Comparison of ENCODE assay signal across 9 cellular contexts in the genomic region with DNA sequence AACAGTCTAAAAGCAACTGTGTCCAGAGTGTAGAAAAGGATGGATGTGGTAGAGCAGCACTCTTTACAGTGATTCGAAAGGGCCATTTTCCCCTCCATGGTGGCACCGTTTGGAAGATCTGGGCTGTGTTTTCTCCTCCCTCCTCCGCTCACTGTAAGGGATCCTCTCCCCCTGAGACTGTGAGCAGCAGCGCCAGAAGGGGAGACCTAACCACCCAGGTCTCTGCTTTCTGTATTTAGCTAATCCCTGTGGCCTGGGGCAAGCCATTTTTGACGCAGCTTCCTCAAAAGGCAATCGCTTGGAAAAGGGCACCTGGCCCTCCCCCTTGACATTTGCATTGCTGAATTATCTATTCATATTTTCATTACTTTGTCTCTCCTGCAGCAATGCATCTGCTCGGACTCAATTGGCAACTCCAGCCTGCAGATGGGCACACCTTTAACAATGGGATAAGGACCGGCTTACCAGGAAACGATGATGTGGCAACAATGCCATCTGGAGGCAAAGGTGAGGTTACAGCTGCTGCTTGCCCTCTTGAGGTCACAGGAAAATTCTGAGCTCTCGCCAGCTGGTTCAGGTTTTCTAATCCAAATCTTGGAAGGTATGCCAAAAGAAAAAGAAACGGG.
DNase-seq lines count a peak whose midpoint lies in the region; ATAC-seq and TF ChIP-seq lines count a peak whose summit lies in the region.
"Had no signal": no experiment of that assay in that cellular context is flagged by ENCODE, and none has a peak within 500 bp of the region (broad histone marks: within the 10 kb centered on the region; RNA-seq: fewer than 3 reads in every experiment).

No MANE protein-coding gene starts in this region.

- H3K27me3 ChIP-seq in mesendoderm (ENCODE audit: insufficient read depth, low read length, poor library complexity): no peaks in the 10 kb centered on the region

- no peak overlapping the region for H2AK5ac ChIP-seq in mesendoderm (ENCODE audit: low read length)

- H3K4me1 Mint-ChIP-seq in chondrocyte (ENCODE audit: low read depth): peaks cover 12% of the 10 kb centered on the region

- no peak overlapping the region for H3K56ac ChIP-seq in mesendoderm (ENCODE audit: low read length)

- peak overlapping the region; percentile 15 for H3K4me2 ChIP-seq in mesendoderm (ENCODE audit: low read length)

- H3K4me3 ChIP-seq in mesendoderm (ENCODE audit: low read length): no peak overlapping the region

- no CpG with 5 or more reads among the region's 11 CpGs for WGBS in mesendoderm (ENCODE audit: extremely low coverage, insufficient coverage, low lambda C conversion rate)

- no peak overlapping the region for H4K5ac ChIP-seq in mesendoderm (ENCODE audit: low read length)

- no peaks in the 10 kb centered on the region for H3K36me3 Mint-ChIP-seq in chondrocyte (ENCODE audit: low read depth)

- no peak overlapping the region for H2BK120ac ChIP-seq in mesendoderm (ENCODE audit: low read depth, low read length)

- H3K36me3 ChIP-seq in mesendoderm (ENCODE audit: control insufficient read depth, insufficient read depth, low read length): no peaks in the 10 kb centered on the region

- no peak overlapping the region for H3K4ac ChIP-seq in mesendoderm (ENCODE audit: low read depth, low read length)

- H3K27ac ChIP-seq in mesendoderm (ENCODE audit: low read depth, low read length): no peak overlapping the region

- H3K27me3 Mint-ChIP-seq in chondrocyte (ENCODE audit: low read depth): peaks cover 8% of the 10 kb centered on the region

- H2BK5ac ChIP-seq in mesendoderm (ENCODE audit: low read length): no peak overlapping the region

- H2BK15ac ChIP-seq in mesendoderm (replicated peaks; ENCODE audit: low read depth): no peak overlapping the region

- no peak overlapping the region for H3K27ac Mint-ChIP-seq in chondrocyte (ENCODE audit: unreplicated experiment)
- H3K27ac Mint-ChIP-seq: stimulated activated naive CD8-positive, alpha-beta T cell treated with anti-CD3 and anti-CD28 coated beads, Interleukin-15, Interleukin-2, amounts not matched to agents 100 ng/mL and 50 ng/mL, for 24 hours had no signal

- H3K23ac ChIP-seq in mesendoderm (ENCODE audit: low read length): no peak overlapping the region

- intact Hi-C loops in Right ventricle myocardium superior (cut with DNase I) (no loop called here), cardiac septum (cut with DNase I) (no loop called here)

- H3K9ac ChIP-seq in mesendoderm (ENCODE audit: low read length): peak overlapping the region; percentile 22

- H3K4me1 ChIP-seq in mesendoderm (ENCODE audit: control insufficient read depth, low read depth, low read length): peaks cover 10% of the 10 kb centered on the region

- no peak overlapping the region for H3K4me3 Mint-ChIP-seq in chondrocyte (ENCODE audit: unreplicated experiment)
- H3K4me3 Mint-ChIP-seq: stimulated activated naive CD8-positive, alpha-beta T cell treated with anti-CD3 and anti-CD28 coated beads, Interleukin-15, Interleukin-2, amounts not matched to agents 100 ng/mL and 50 ng/mL, for 24 hours had no signal

- H3K9me3 Mint-ChIP-seq in chondrocyte (ENCODE audit: low read depth): no peaks in the 10 kb centered on the region
- H3K9me3 Mint-ChIP-seq: stimulated activated naive CD8-positive, alpha-beta T cell treated with anti-CD3 and anti-CD28 coated beads, Interleukin-15, Interleukin-2, amounts not matched to agents 100 ng/mL and 50 ng/mL, for 24 hours had no signal

- no peaks in the 10 kb centered on the region for H3K79me1 ChIP-seq in mesendoderm (ENCODE audit: low read length)

- DNase-seq in Right ventricle myocardium superior: peak; percentile 41
- no peak for DNase-seq in cardiac septum (ENCODE audit: low spot score)
- peak; percentile 80 to 84 for DNase-seq in NCI-H526 (lab: John Stamatoyannopoulos, UW)
- no peak for DNase-seq in chondrocyte (ENCODE audit: low spot score)
- DNase-seq in mesendoderm: peak; percentile 89
- no peak for DNase-seq in NCI-H128 (lab: John Stamatoyannopoulos, UW; ENCODE audit: unreplicated experiment)

- no peak overlapping the region for H4K8ac ChIP-seq in mesendoderm (ENCODE audit: low read depth, low read length)

- H3K18ac ChIP-seq in mesendoderm (ENCODE audit: low read length): peak overlapping the region; percentile 0

- ATAC-seq in Right ventricle myocardium superior (ENCODE audit: poor library complexity) (peak; percentile 87), HG02938 (IDR thresholded peaks at IDR 0.05; ENCODE audit: unreplicated experiment) (peak; percentile 54), GM19023 (IDR thresholded peaks at IDR 0.05; ENCODE audit: unreplicated experiment) (no peak)

- no peaks in the 10 kb centered on the region for H3K79me2 ChIP-seq in mesendoderm (ENCODE audit: control insufficient read depth, insufficient read depth, low read length)

- peak; percentile 75 for TF ChIP-seq CTCF in chondrocyte (IDR thresholded peaks at IDR 0.05)

Comparison
In these comparisons a context has a peak if more than half of its experiments do, and no peak if none do; other contexts are left out.
1. DNase-seq: peak in Right ventricle myocardium superior (single experiment), NCI-H526 (2 of 2) and mesendoderm (single experiment); none in cardiac septum (single experiment), chondrocyte (single experiment) and NCI-H128 (single experiment).